ENCODE assay signal across 12 cellular contexts in genomic region chr2:187986392-187987105, GRCh38.
DNase-seq lines count a peak whose midpoint lies in the region; TF ChIP-seq lines count a peak whose summit lies in the region.
"Had no signal": no experiment of that assay in that cellular context is flagged by ENCODE, and none has a peak within 500 bp of the region (broad histone marks: within the 10 kb centered on the region; RNA-seq: fewer than 3 reads in every experiment).

No MANE protein-coding gene starts in this region.

- no TSS peak for BruUV-seq in mammary epithelial cell (replicated peaks; lab: Mats Ljungman, UMichigan)

- H3K9me3 ChIP-seq in mammary epithelial cell (replicated peaks; ENCODE audit: insufficient read depth, low read length) (no peaks in the 10 kb centered on the region), breast epithelium (no peaks in the 10 kb centered on the region)
- H3K9me3 ChIP-seq: testis had no signal

- no peak for TF ChIP-seq POLR2A in breast epithelium (IDR thresholded peaks at IDR 0.05)

- no peak overlapping the region for H3K4me3 ChIP-seq in mammary epithelial cell (replicated peaks in 1 of 3; ENCODE audit: insufficient read depth in 1 of 3, low read depth in 2 of 3, low read length in 3 of 3)
- H3K4me3 ChIP-seq in breast epithelium = no peak overlapping the region
- H3K4me3 ChIP-seq: testis had no signal

- TF ChIP-seq CTCF in mammary epithelial cell (conservative IDR thresholded peaks at IDR 0.05 in 1 of 2, IDR thresholded peaks at IDR 0.05 in 1 of 2; ENCODE audit: extremely low read depth in 1 of 2, insufficient read depth in 1 of 2, low read depth in 1 of 2, low read length in 2 of 2) = no peak
- TF ChIP-seq CTCF in breast epithelium (IDR thresholded peaks at IDR 0.05) = no peak
- no peak for TF ChIP-seq CTCF in type B pancreatic cell (conservative IDR thresholded peaks at IDR 0.05)
- TF ChIP-seq CTCF in CD14-positive monocyte (IDR thresholded peaks at IDR 0.05) = no peak

- no peaks in the 10 kb centered on the region for H3K36me3 Mint-ChIP-seq in type B pancreatic cell
- H3K36me3 Mint-ChIP-seq in CD14-positive monocyte = no peaks in the 10 kb centered on the region
- H3K36me3 Mint-ChIP-seq in T-helper 2 cell treated with Interferon-gamma antibody and Interleukin-4, amounts not matched to agents 5 μg/mL and 100 μg/mL, for 36 hours (ENCODE audit: low read depth) = no peaks in the 10 kb centered on the region

- intact Hi-C loops in mammary epithelial cell (cut with micrococcal nuclease) = no loop called here
- intact Hi-C loops in breast epithelium (cut with DNase I; ENCODE audit: low total_unique reads) = no loop called here
- intact Hi-C loops in CD14-positive monocyte (cut with micrococcal nuclease) = no loop called here

- H3K4me1 Mint-ChIP-seq in type B pancreatic cell (ENCODE audit: unreplicated experiment) (peaks cover 10% of the 10 kb centered on the region), CD14-positive monocyte (peaks cover 10% of the 10 kb centered on the region)
- H3K4me1 Mint-ChIP-seq in T-helper 2 cell treated with Interferon-gamma antibody and Interleukin-4, amounts not matched to agents 5 μg/mL and 100 μg/mL, for 36 hours (ENCODE audit: low read depth) = peaks cover 19% of the 10 kb centered on the region
- H3K4me1 Mint-ChIP-seq: activated CD4-positive, alpha-beta memory T cell treated with anti-CD3 and anti-CD28 coated beads, Interleukin-2, amount 10 ng/mL, durations not matched to agents 7 days and 5 days had no signal

- peaks cover 9% of the 10 kb centered on the region for H3K4me1 ChIP-seq in mammary epithelial cell (ENCODE audit: insufficient read depth, low read length)
- no peaks in the 10 kb centered on the region for H3K4me1 ChIP-seq in breast epithelium

- H2AFZ ChIP-seq in mammary epithelial cell (ENCODE audit: low read depth, low read length) = no peak overlapping the region

- H3K27ac Mint-ChIP-seq in type B pancreatic cell (peak overlapping the region; percentile 34), CD14-positive monocyte (no peak overlapping the region)
- no peak overlapping the region for H3K27ac Mint-ChIP-seq in T-helper 2 cell treated with Interferon-gamma antibody and Interleukin-4, amounts not matched to agents 5 μg/mL and 100 μg/mL, for 36 hours
- H3K27ac Mint-ChIP-seq: activated CD4-positive, alpha-beta memory T cell treated with anti-CD3 and anti-CD28 coated beads, Interleukin-2, amount 10 ng/mL, durations not matched to agents 7 days and 5 days had no signal

- peak overlapping the region; percentile 24 for H3K4me2 ChIP-seq in mammary epithelial cell (ENCODE audit: insufficient read depth, low read depth, low read length)

- H3K9ac ChIP-seq in mammary epithelial cell (ENCODE audit: insufficient read depth, low read length) = no peak overlapping the region

- H4K20me1 ChIP-seq in mammary epithelial cell (ENCODE audit: insufficient read depth, low read length) = no peaks in the 10 kb centered on the region

- H3K27ac ChIP-seq in mammary epithelial cell (ENCODE audit: insufficient read depth, low read depth, low read length) (no peak overlapping the region), breast epithelium (no peak overlapping the region)
- H3K27ac ChIP-seq: testis had no signal

- CTCF ChIA-PET in mammary epithelial cell (lab: Charles Lee; ENCODE audit: low non-redundant PET) = no interaction called here

- H3K79me2 ChIP-seq in mammary epithelial cell (ENCODE audit: insufficient read depth, low read length) = no peaks in the 10 kb centered on the region

- H3K4me3 Mint-ChIP-seq in type B pancreatic cell = no peak overlapping the region
- peak overlapping the region in 1 of 2 donors; percentile 21 for H3K4me3 Mint-ChIP-seq in CD14-positive monocyte
- H3K4me3 Mint-ChIP-seq in T-helper 2 cell treated with Interferon-gamma antibody and Interleukin-4, amounts not matched to agents 5 μg/mL and 100 μg/mL, for 36 hours = no peak overlapping the region
- H3K4me3 Mint-ChIP-seq: activated CD4-positive, alpha-beta memory T cell treated with anti-CD3 and anti-CD28 coated beads, Interleukin-2, amount 10 ng/mL, durations not matched to agents 7 days and 5 days had no signal

- 93% methylated on average over 5 of the region's 7 CpGs for WGBS in mammary epithelial cell (ENCODE audit: low coverage, missing lambda C conversion rate)

- H3K27me3 ChIP-seq in mammary epithelial cell (ENCODE audit: insufficient read depth, low read length) = no peaks in the 10 kb centered on the region
- H3K27me3 ChIP-seq in breast epithelium = no peaks in the 10 kb centered on the region
- H3K27me3 ChIP-seq: testis had no signal

- no peaks in the 10 kb centered on the region for H3K9me3 Mint-ChIP-seq in type B pancreatic cell
- H3K9me3 Mint-ChIP-seq in CD14-positive monocyte = no peaks in the 10 kb centered on the region
- H3K9me3 Mint-ChIP-seq in T-helper 2 cell treated with Interferon-gamma antibody and Interleukin-4, amounts not matched to agents 5 μg/mL and 100 μg/mL, for 36 hours = no peaks in the 10 kb centered on the region
- H3K9me3 Mint-ChIP-seq: activated CD4-positive, alpha-beta memory T cell treated with anti-CD3 and anti-CD28 coated beads, Interleukin-2, amount 10 ng/mL, durations not matched to agents 7 days and 5 days had no signal

- DNase-seq in mammary epithelial cell (peak; percentile 87), breast epithelium (ENCODE audit: low spot score in 2 of 2) (no peak), NCI-H526 treated with DMSO at 0.1 percent for 48 hours (lab: John Stamatoyannopoulos, UW) (peak; percentile 69), fibroblast of gingiva (ENCODE audit: low read depth) (peak; percentile 4), type B pancreatic cell (ENCODE audit: extremely low spot score, unreplicated experiment) (no peak), CD14-positive monocyte (ENCODE audit: low spot score) (no peak)
- no peak for DNase-seq in effector CD8-positive, alpha-beta T cell (lab: John Stamatoyannopoulos, UW)
- DNase-seq in T-helper 2 cell treated with Interferon-gamma antibody and Interleukin-4, amounts not matched to agents 5 μg/mL and 100 μg/mL, for 36 hours (ENCODE audit: low spot score) = no peak
- DNase-seq: activated CD4-positive, alpha-beta memory T cell treated with anti-CD3 and anti-CD28 coated beads, Interleukin-2, amount 10 ng/mL, durations not matched to agents 7 days and 5 days; activated naive CD4-positive, alpha-beta T cell treated with Interleukin-2 at 50 U/mL for 16 hours; NK-92 treated with Interleukin-12 subunit alpha and Interleukin-12 subunit beta, amount 100 ng/mL, for 24 hours; testis had no signal

- H3K27me3 Mint-ChIP-seq in type B pancreatic cell (no peaks in the 10 kb centered on the region), CD14-positive monocyte (ENCODE audit: low read depth in 3 of 3) (peaks cover 2% of the 10 kb centered on the region in 3 donors)
- H3K27me3 Mint-ChIP-seq in T-helper 2 cell treated with Interferon-gamma antibody and Interleukin-4, amounts not matched to agents 5 μg/mL and 100 μg/mL, for 36 hours (ENCODE audit: low read depth) = no peaks in the 10 kb centered on the region
- H3K27me3 Mint-ChIP-seq: activated CD4-positive, alpha-beta memory T cell treated with anti-CD3 and anti-CD28 coated beads, Interleukin-2, amount 10 ng/mL, durations not matched to agents 7 days and 5 days had no signal

- H3K36me3 ChIP-seq in mammary epithelial cell (ENCODE audit: insufficient read depth, low read length) = no peaks in the 10 kb centered on the region
- no peaks in the 10 kb centered on the region for H3K36me3 ChIP-seq in breast epithelium

- in situ Hi-C loops in mammary epithelial cell (cut with MboI; ENCODE audit: low sequenced_read_pairs in 2 of 2) = no loop called here

- dilution Hi-C loops in mammary epithelial cell (cut with HindIII; ENCODE audit: low sequenced_read_pairs) = no loop called here

Comparison
In these comparisons a context has a peak if more than half of its experiments do, and no peak if none do; other contexts are left out.
1. DNase-seq: peak in mammary epithelial cell (single experiment), NCI-H526 treated with DMSO at 0.1 percent for 48 hours (single experiment) and fibroblast of gingiva (single experiment); none in breast epithelium (0 of 2), type B pancreatic cell (single experiment), CD14-positive monocyte (single experiment), effector CD8-positive, alpha-beta T cell (single experiment) and T-helper 2 cell treated with Interferon-gamma antibody and Interleukin-4, amounts not matched to agents 5 μg/mL and 100 μg/mL, for 36 hours (single experiment).